Comparison of ENCODE assay signal across 8 cellular contexts in genomic region chr12:12563529-12563928, GRCh38. TPM values are rescaled to one million over a fixed set of nuclear protein-coding genes. Genes with fewer than 3 reads are reported as not detected.
DNase-seq lines count a peak whose midpoint lies in the region; ATAC-seq, FAIRE-seq and TF ChIP-seq lines count a peak whose summit lies in the region.

No MANE protein-coding gene starts in this region.

- H3K4me3 Mint-ChIP-seq in astrocyte (ENCODE audit: unreplicated experiment) (peak overlapping the region; percentile 83), type B pancreatic cell (peak overlapping the region; percentile 94)

- no peak overlapping the region for H2AFZ ChIP-seq in astrocyte (ENCODE audit: low read depth, low read length)

- H4K20me1 ChIP-seq in astrocyte (ENCODE audit: insufficient read depth, low read length), result peaks cover 3% of the 10 kb centered on the region

- H3K27me3 ChIP-seq in cardiac muscle cell, result no peaks in the 10 kb centered on the region
- no peaks in the 10 kb centered on the region for H3K27me3 ChIP-seq in astrocyte (ENCODE audit: insufficient read depth, low read length)
- no peaks in the 10 kb centered on the region for H3K27me3 ChIP-seq in lower lobe of right lung (ENCODE audit: low read depth)

- DNase-seq in cardiac muscle cell (ENCODE audit: low read depth in 1 of 2, low spot score in 1 of 2) (peak; percentile 18 to 19), left cardiac atrium (no peak), astrocyte (ENCODE audit: low read depth) (peak; percentile 59), lower lobe of right lung (no peak), type B pancreatic cell (ENCODE audit: extremely low spot score, unreplicated experiment) (no peak), epidermal melanocyte (ENCODE audit: insufficient read length, low spot score) (no peak), KG1 (lab: John Stamatoyannopoulos, UW) (no peak), NCI-H2227 (lab: John Stamatoyannopoulos, UW; ENCODE audit: unreplicated experiment) (no peak)

- peaks cover 12% of the 10 kb centered on the region for H3K4me1 Mint-ChIP-seq in astrocyte (ENCODE audit: low read depth, unreplicated experiment)
- peaks cover 8% of the 10 kb centered on the region for H3K4me1 Mint-ChIP-seq in type B pancreatic cell (ENCODE audit: unreplicated experiment)

- H3K9me3 ChIP-seq in cardiac muscle cell (ENCODE audit: low read depth) (no peaks in the 10 kb centered on the region), astrocyte (ENCODE audit: insufficient read depth, low read depth, low read length) (no peaks in the 10 kb centered on the region), lower lobe of right lung (no peaks in the 10 kb centered on the region)

- no peak overlapping the region for H3K4me3 ChIP-seq in cardiac muscle cell
- H3K4me3 ChIP-seq in astrocyte (ENCODE audit: insufficient read depth, low read depth, low read length), result no peak overlapping the region
- peak overlapping the region; percentile 69 for H3K4me3 ChIP-seq in lower lobe of right lung

- peaks cover 6% of the 10 kb centered on the region for H3K9me3 Mint-ChIP-seq in astrocyte (ENCODE audit: unreplicated experiment)
- no peaks in the 10 kb centered on the region for H3K9me3 Mint-ChIP-seq in type B pancreatic cell

- H3K4me1 ChIP-seq in cardiac muscle cell (ENCODE audit: low read depth) (peaks cover 26% of the 10 kb centered on the region), astrocyte (ENCODE audit: insufficient read depth, low read length) (peaks cover 10% of the 10 kb centered on the region), lower lobe of right lung (peaks cover 28% of the 10 kb centered on the region)

- H3K79me2 ChIP-seq in astrocyte (ENCODE audit: insufficient read depth, low read length), result peaks cover 33% of the 10 kb centered on the region

- FAIRE-seq in astrocyte (lab: Jason Lieb, UNC), result no peak

- H3K27ac ChIP-seq in cardiac muscle cell, result peak overlapping the region; percentile 100
- peak overlapping the region; percentile 97 for H3K27ac ChIP-seq in astrocyte (ENCODE audit: low read depth, low read length)
- peak overlapping the region; percentile 98 for H3K27ac ChIP-seq in lower lobe of right lung

- TF ChIP-seq CTCF in cardiac muscle cell (IDR thresholded peaks at IDR 0.05; ENCODE audit: low read depth, low read length) (no peak), astrocyte (IDR thresholded peaks at IDR 0.05; ENCODE audit: insufficient read depth, low read depth, low read length) (no peak), lower lobe of right lung (IDR thresholded peaks at IDR 0.05) (no peak), type B pancreatic cell (conservative IDR thresholded peaks at IDR 0.05) (no peak)

- intact Hi-C loops in left cardiac atrium (cut with DNase I), result loop anchor here in 1 of 2 donors (2.0 to 10.0 kb wide), 3 partner anchors 47 to 141 kb away; partner anchors contain the start of gene CREBL2
- intact Hi-C loops in lower lobe of right lung (cut with DNase I), result loop anchor here (10.0 kb wide), 1 partner anchor 189 kb away; no protein-coding TSS in a partner anchor

- H3K27ac Mint-ChIP-seq in astrocyte (ENCODE audit: unreplicated experiment), result no peak overlapping the region
- H3K27ac Mint-ChIP-seq in type B pancreatic cell, result peak overlapping the region; percentile 99

- peak overlapping the region; percentile 95 for H3K4me2 ChIP-seq in astrocyte (ENCODE audit: low read length)

- ATAC-seq in left cardiac atrium (no peak), lower lobe of right lung (no peak)

- no peaks in the 10 kb centered on the region for H3K36me3 Mint-ChIP-seq in astrocyte (ENCODE audit: low read depth, unreplicated experiment)
- peaks cover 23% of the 10 kb centered on the region for H3K36me3 Mint-ChIP-seq in type B pancreatic cell

- H3K27me3 Mint-ChIP-seq in astrocyte (ENCODE audit: low read depth, unreplicated experiment) (no peaks in the 10 kb centered on the region), type B pancreatic cell (peaks cover 3% of the 10 kb centered on the region)

- peak overlapping the region; percentile 99 for H3K9ac ChIP-seq in astrocyte (ENCODE audit: low read length)

- H3K36me3 ChIP-seq in cardiac muscle cell (no peaks in the 10 kb centered on the region), astrocyte (ENCODE audit: insufficient read depth, low read length) (no peaks in the 10 kb centered on the region), lower lobe of right lung (no peaks in the 10 kb centered on the region)

RNA-seq across cellular contexts. Expression of gene DUSP16, which starts 0.9 kb away (rescaled TPM):
- total RNA-seq in cardiac muscle cell (17.3 and 28.1 TPM in 2 replicates), left cardiac atrium (10 to 100 TPM; 11.5 to 17.3 TPM), astrocyte (21.4 and 24.2 TPM in 2 replicates), lower lobe of right lung (44.0 TPM), type B pancreatic cell (ENCODE audit: low replicate concordance) (52.1 and 240 TPM in 2 replicates)
- 5.2 and 5.9 TPM in 2 replicates for polyA plus RNA-seq in cardiac muscle cell

RNA-seq across cellular contexts. Expression of gene CREBL2, which starts 48.1 kb away (rescaled TPM):
- total RNA-seq in cardiac muscle cell, result 16.0 and 18.3 TPM in 2 replicates
- 20.1 and 20.8 TPM in 2 replicates for polyA plus RNA-seq in cardiac muscle cell
- 10 to 100 TPM; 20.4 to 21.0 TPM for total RNA-seq in left cardiac atrium
- total RNA-seq in astrocyte, result 13.9 and 14.8 TPM in 2 replicates
- total RNA-seq in lower lobe of right lung, result 46.3 TPM
- total RNA-seq in type B pancreatic cell (ENCODE audit: low replicate concordance), result 11.9 and 21.4 TPM in 2 replicates

Comparison
In these comparisons a context has a peak if more than half of its experiments do, and no peak if none do; other contexts are left out.
1. DNase-seq: peak in cardiac muscle cell (2 of 2) and astrocyte (single experiment); none in left cardiac atrium (single experiment), lower lobe of right lung (single experiment), type B pancreatic cell (single experiment), epidermal melanocyte (single experiment), KG1 (single experiment) and NCI-H2227 (single experiment).
2. Peak in every context shown above with its lines, with median percentiles within 50 percentile points of each other: H3K27ac ChIP-seq.